Comparison of ENCODE assay signal across 1 cellular context in genomic region chr15:75059607-75060006, GRCh38.
TF ChIP-seq lines count a peak whose summit lies in the region.

No MANE protein-coding gene starts in this region.

TF ChIP-seq in H1, 55 proteins besides CTCF, POLR2A, EP300 and RAD21 (continued from another document):
- TF ChIP-seq SIN3A (conservative IDR thresholded peaks at IDR 0.05 in 1 of 2, IDR thresholded peaks at IDR 0.05 in 1 of 2; ENCODE audit: low read depth in 1 of 2, low read length in 2 of 2) = no peak
- no peak for TF ChIP-seq RXRA (IDR thresholded peaks at IDR 0.05; ENCODE audit: insufficient read depth, low read depth, low read length)
- TF ChIP-seq TAF7 (optimal IDR thresholded peaks at IDR 0.05; ENCODE audit: borderline replicate concordance, low read depth, low read length) = no peak
- TF ChIP-seq EZH2 (IDR thresholded peaks at IDR 0.05; ENCODE audit: low read depth, low read length, severe bottlenecking) = no peak
- no peak for TF ChIP-seq CBX5 (IDR thresholded peaks at IDR 0.05; ENCODE audit: low read depth, low read length)
- TF ChIP-seq HDAC6 (IDR thresholded peaks at IDR 0.05; ENCODE audit: low read depth, low read length) = no peak
- no peak for TF ChIP-seq ATF3 (IDR thresholded peaks at IDR 0.05; ENCODE audit: insufficient read depth, low read depth, low read length)
TF ChIP-seq in H1: peak in this region for 0.
